Comparison of ENCODE assay signal across 1 cellular context in the genomic region with DNA sequence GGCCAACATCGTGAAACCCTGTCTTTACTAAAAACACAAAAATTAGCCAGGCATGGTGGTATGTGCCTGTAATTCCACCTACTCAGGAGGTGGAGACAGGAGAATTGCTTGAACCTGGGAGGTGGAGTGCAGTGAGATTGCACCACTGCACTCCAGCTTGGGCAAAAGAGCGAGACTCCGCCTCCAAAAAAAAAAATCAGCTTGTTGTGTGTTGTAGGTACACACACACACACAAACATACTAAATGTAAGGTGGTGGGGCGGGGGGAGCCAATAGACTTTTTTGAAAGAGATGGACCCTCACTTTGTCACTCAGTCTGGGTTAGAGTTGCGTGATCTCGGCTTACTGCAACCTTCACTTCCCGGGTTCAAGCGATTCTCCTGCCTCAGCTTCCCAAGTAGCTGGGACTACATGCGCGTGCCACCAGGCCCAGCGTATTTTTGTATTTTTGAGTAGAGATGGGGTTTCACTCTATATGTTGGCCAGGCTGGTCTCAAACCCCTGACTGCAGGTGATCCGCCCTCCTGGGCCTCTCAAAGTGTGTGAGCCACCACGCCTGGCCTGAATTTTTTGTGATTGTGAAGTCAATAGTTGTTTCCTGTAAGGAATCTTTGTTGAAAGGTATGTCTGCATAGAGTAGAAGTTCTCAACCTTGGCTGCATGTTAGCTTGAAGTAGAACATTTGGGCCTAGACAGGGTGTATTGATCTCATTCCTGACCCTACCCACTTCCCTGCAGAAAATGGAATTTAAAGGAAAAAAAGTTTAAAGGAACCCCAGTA.
TF ChIP-seq lines count a peak whose summit lies in the region.

No MANE protein-coding gene starts in this region.

TF ChIP-seq in HCT116, 20 proteins besides CTCF, POLR2A, EP300 and RAD21:
- TF ChIP-seq JUND (IDR thresholded peaks at IDR 0.05) = no peak
TF ChIP-seq in HCT116: peak in this region for 0.
